Comparison of ENCODE assay signal across 1 cellular context in genomic region chr22:22748297-22748743, GRCh38.
TF ChIP-seq lines count a peak whose summit lies in the region.

No MANE protein-coding gene starts in this region.

TF ChIP-seq in GM23338, 12 proteins besides CTCF, POLR2A, EP300 and RAD21 (continued from another document):
- TF ChIP-seq ZNF462 (CRISPR knock-in tag; IDR thresholded peaks at IDR 0.05) (no peak), CREB1 (CRISPR knock-in tag; IDR thresholded peaks at IDR 0.05; ENCODE audit: low read depth) (no peak), STAT1 (IDR thresholded peaks at IDR 0.05; ENCODE audit: unreplicated experiment) (no peak), ETS1 (IDR thresholded peaks at IDR 0.05) (no peak)
